8 cellular contexts compared by ENCODE assay signal in genomic region chr17:42182927-42183734, GRCh38. TPM values are rescaled to one million over a fixed set of nuclear protein-coding genes. Genes with fewer than 3 reads are reported as not detected.
DNase-seq lines count a peak whose midpoint lies in the region; ATAC-seq and TF ChIP-seq lines count a peak whose summit lies in the region.

No MANE protein-coding gene starts in this region.

- no peaks in the 10 kb centered on the region for H3K27me3 ChIP-seq in HL-60 (ENCODE audit: insufficient read depth, poor library complexity, severe bottlenecking)
- H3K27me3 ChIP-seq in body of pancreas: peaks cover 0 to 6% of the 10 kb centered on the region in 2 donors
- peaks cover 17% of the 10 kb centered on the region for H3K27me3 ChIP-seq in PC-9 (ENCODE audit: insufficient read depth, low read depth)

- peaks cover 19% of the 10 kb centered on the region; the same call in 1 of the 2 replicates for H3F3A ChIP-seq in PC-9 (ENCODE audit: insufficient read depth, low read depth)

- peak overlapping the region; percentile 67 for H3K27ac ChIP-seq in HL-60 (replicated peaks)
- peak overlapping the region in 3 of 4 donors; percentile 28 to 80 (median 73) for H3K27ac ChIP-seq in body of pancreas
- H3K27ac ChIP-seq in mesodermal cell (ENCODE audit: low read depth, low read length, severe bottlenecking): no peak overlapping the region
- H3K27ac ChIP-seq in PC-9: no peak overlapping the region

- TF ChIP-seq CTCF in AG04449 (IDR thresholded peaks at IDR 0.05; ENCODE audit: insufficient read depth, low read length, missing control alignments) (no peak), HL-60 (IDR thresholded peaks at IDR 0.05; ENCODE audit: insufficient read depth, low read length) (no peak), body of pancreas (IDR thresholded peaks at IDR 0.05) (no peak), PC-9 (conservative IDR thresholded peaks at IDR 0.05) (no peak)

- intact Hi-C loops in body of pancreas (cut with DNase I): no loop called here
- intact Hi-C loops in PC-9 (cut with micrococcal nuclease; ENCODE audit: unreplicated experiment): no loop called here

- no peaks in the 10 kb centered on the region for H3K9me2 ChIP-seq in PC-9 (ENCODE audit: insufficient read depth)

- no TSS peak for BruUV-seq in PC-9 (replicated peaks; lab: Mats Ljungman, UMichigan)

- WGBS in body of pancreas, 2 donors: 63 to 78% methylated on average over 7 to 9 of the region's 9 CpGs
- WGBS in mesodermal cell (ENCODE audit: insufficient coverage in 2 of 2), 2 experiments: 66 to 76% methylated on average over 7 to 9 of the region's 9 CpGs

- H3K4me3 ChIP-seq in AG04449 (ENCODE audit: low read depth, low read length) (peak overlapping the region; percentile 63), HL-60 (replicated peaks; ENCODE audit: insufficient read depth, low read length) (peak overlapping the region; percentile 59), body of pancreas (peak overlapping the region in 1 of 2 donors; percentile 13), mesodermal cell (ENCODE audit: extremely low read depth, insufficient read depth, low read length, poor library complexity, severe bottlenecking) (peak overlapping the region; percentile 45), PC-9 (no peak overlapping the region)

- POLR2A ChIA-PET in AG04449 (lab: Yijun Ruan, JAX) (no interaction called here), PC-9 (lab: Charles Lee; ENCODE audit: unreplicated experiment) (interaction anchor here (0.6 kb wide), 1 partner anchor 705 kb away, joined by 4 read pairs; no protein-coding TSS in a partner anchor)

- H4K20me1 ChIP-seq in PC-9 (ENCODE audit: insufficient read depth): no peaks in the 10 kb centered on the region

- H3K79me2 ChIP-seq in PC-9 (ENCODE audit: low read depth): no peaks in the 10 kb centered on the region

- no peaks in the 10 kb centered on the region for H3K9me3 ChIP-seq in body of pancreas
- no peaks in the 10 kb centered on the region for H3K9me3 ChIP-seq in mesodermal cell (ENCODE audit: control insufficient read depth, low read length)
- H3K9me3 ChIP-seq in PC-9 (ENCODE audit: insufficient read depth, low read depth): no peaks in the 10 kb centered on the region

- no peak for ATAC-seq in body of pancreas
- no peak for ATAC-seq in GM21515 (IDR thresholded peaks at IDR 0.05; ENCODE audit: unreplicated experiment)
- no peak for ATAC-seq in GM21786 (IDR thresholded peaks at IDR 0.05; ENCODE audit: unreplicated experiment)
- no peak for ATAC-seq in GM21528 (IDR thresholded peaks at IDR 0.05; ENCODE audit: low FRiP score, unreplicated experiment)

- H2AFZ ChIP-seq in PC-9: no peak overlapping the region

- H3K4me2 ChIP-seq in PC-9: no peak overlapping the region

- CTCF ChIA-PET in AG04449 (lab: Yijun Ruan, JAX): interaction anchor here (0.7 to 4.3 kb wide), 10 partner anchors 10 to 344 kb away, joined by 3 to 44 read pairs (median 4); partner anchors contain the start of gene GHDC
- CTCF ChIA-PET in PC-9 (lab: Charles Lee): interaction anchor here (0.6 kb wide), 1 partner anchor 11 kb away, joined by 11 read pairs; no protein-coding TSS in a partner anchor

- H3K36me3 ChIP-seq in body of pancreas (replicated peaks in 1 of 2; ENCODE audit: insufficient read depth in 1 of 2, low read depth in 2 of 2): no peaks in the 10 kb centered on the region
- H3K36me3 ChIP-seq in mesodermal cell (ENCODE audit: control insufficient read depth, insufficient read depth, low read length): no peaks in the 10 kb centered on the region
- no peaks in the 10 kb centered on the region for H3K36me3 ChIP-seq in PC-9 (ENCODE audit: low read depth)

- TF ChIP-seq POLR2A in body of pancreas (IDR thresholded peaks at IDR 0.05): no peak

- no peak for DNase-seq in AG04449 (ENCODE audit: low read depth, low spot score)
- DNase-seq in HL-60 (ENCODE audit: low read depth in 1 of 2, low spot score in 1 of 2): peak in 1 of 2 experiments; percentile 44
- no peak for DNase-seq in body of pancreas
- DNase-seq in PC-9: no peak

- H3K4me1 ChIP-seq in body of pancreas (peaks cover 36% of the 10 kb centered on the region), mesodermal cell (ENCODE audit: control insufficient read depth, insufficient read depth, low read length, poor library complexity, severe bottlenecking) (peaks cover 9% of the 10 kb centered on the region), PC-9 (replicated peaks; ENCODE audit: insufficient read depth) (peaks cover 19% of the 10 kb centered on the region; the same call in 1 of the 2 replicates)

RNA-seq across cellular contexts. Expression of gene HCRT, which starts 2.1 kb away (rescaled TPM):
- not detected for total RNA-seq in body of pancreas
- polyA plus RNA-seq in mesodermal cell (2013, experiment 1 of 2): not detected
- polyA plus RNA-seq in mesodermal cell (2013, experiment 2 of 2): not detected
- not detected in 2 replicates for total RNA-seq in PC-9 (2021)

RNA-seq across cellular contexts. Expression of gene KCNH4, which starts 2.2 kb away (rescaled TPM):
- total RNA-seq in body of pancreas (not detected), PC-9 (2021) (not detected in 2 replicates)
- 0.07 TPM for polyA plus RNA-seq in mesodermal cell (2013, experiment 1 of 2)
- not detected for polyA plus RNA-seq in mesodermal cell (2013, experiment 2 of 2)

RNA-seq across cellular contexts. Expression of gene GHDC, which starts 11.2 kb away (rescaled TPM):
- total RNA-seq in body of pancreas: 10 to 100 TPM; 35.8 to 42.2 TPM
- 7.5 TPM for polyA plus RNA-seq in mesodermal cell (2013, experiment 1 of 2)
- polyA plus RNA-seq in mesodermal cell (2013, experiment 2 of 2): 7.3 TPM
- total RNA-seq in PC-9 (2021): 21.5 and 28.6 TPM in 2 replicates

RNA-seq across cellular contexts. Expression of gene RAB5C, which starts 28.3 kb away (rescaled TPM):
- total RNA-seq in body of pancreas (10 to 100 TPM; 21.1 to 37.1 TPM), PC-9 (2021) (97.0 and 120 TPM in 2 replicates)
- polyA plus RNA-seq in mesodermal cell (2013, experiment 1 of 2): 137 TPM
- polyA plus RNA-seq in mesodermal cell (2013, experiment 2 of 2): 122 TPM

Comparison
In these comparisons a context has a peak if more than half of its experiments do, and no peak if none do; other contexts are left out.
1. H3K27ac ChIP-seq: peak in HL-60 (single experiment) and body of pancreas (3 of 4); none in mesodermal cell (single experiment) and PC-9 (single experiment).